In genomic region chr19:50434525-50434924, GRCh38 we compare ENCODE assay signal across 1 cellular context.
TF ChIP-seq lines count a peak whose summit lies in the region.

No MANE protein-coding gene starts in this region.

TF ChIP-seq in GM12878, 131 proteins besides CTCF, POLR2A, EP300 and RAD21 (continued from another document):
- TF ChIP-seq ZZZ3 (IDR thresholded peaks at IDR 0.05; ENCODE audit: control insufficient read depth, insufficient read length, low read depth) (no peak), BCL3 (IDR thresholded peaks at IDR 0.05; ENCODE audit: borderline replicate concordance, insufficient read depth, low read depth, low read length, poor library complexity, severe bottlenecking) (no peak), IKZF1 (conservative IDR thresholded peaks at IDR 0.05) (0 out of 2 replicates have a peak, but pooled peaks have one; percentile 35), PBX3 (IDR thresholded peaks at IDR 0.05; ENCODE audit: insufficient replicate concordance, low read depth, low read length) (no peak), TAF1 (IDR thresholded peaks at IDR 0.05; ENCODE audit: borderline replicate concordance, low read depth, low read length) (no peak), HCFC1 (IDR thresholded peaks at IDR 0.05; ENCODE audit: low read length) (no peak), CHD1 (IDR thresholded peaks at IDR 0.05; ENCODE audit: low read depth, low read length) (no peak), ZBTB40 (IDR thresholded peaks at IDR 0.05; ENCODE audit: borderline replicate concordance) (no peak)
TF ChIP-seq in GM12878: peak in this region for 5.
